Comparison of ENCODE assay signal across 2 cellular contexts in genomic region chr20:33072362-33072761, GRCh38.
TF ChIP-seq lines count a peak whose summit lies in the region.

No MANE protein-coding gene starts in this region.

TF ChIP-seq in SK-N-SH, 30 proteins besides CTCF, POLR2A, EP300 and RAD21 (continued from another document):
- no peak for TF ChIP-seq PBX3 (IDR thresholded peaks at IDR 0.05)
- no peak for TF ChIP-seq USF1 (IDR thresholded peaks at IDR 0.05; ENCODE audit: borderline replicate concordance, low read depth)
- no peak for TF ChIP-seq NRF1 (IDR thresholded peaks at IDR 0.05; ENCODE audit: low read depth, low read length)
- no peak for TF ChIP-seq RXRA (IDR thresholded peaks at IDR 0.05; ENCODE audit: borderline replicate concordance, low read depth)
- TF ChIP-seq TCF12 (IDR thresholded peaks at IDR 0.05): no peak
- TF ChIP-seq FOXJ3 (CRISPR knock-in tag; IDR thresholded peaks at IDR 0.05): no peak
- TF ChIP-seq RFX5 (IDR thresholded peaks at IDR 0.05; ENCODE audit: low read length): no peak
- no peak for TF ChIP-seq SMC3 (IDR thresholded peaks at IDR 0.05; ENCODE audit: low read depth, low read length)
- no peak for TF ChIP-seq EZH2phosphoT487 (IDR thresholded peaks at IDR 0.05; ENCODE audit: borderline replicate concordance, low read depth)
- TF ChIP-seq IRF3 (IDR thresholded peaks at IDR 0.05; ENCODE audit: low read depth, low read length): no peak
- no peak for TF ChIP-seq RCOR1 (IDR thresholded peaks at IDR 0.05; ENCODE audit: low read length)
- no peak for TF ChIP-seq MEF2A (IDR thresholded peaks at IDR 0.05; ENCODE audit: borderline replicate concordance, low read depth)
- TF ChIP-seq FOXM1 (IDR thresholded peaks at IDR 0.05; ENCODE audit: low read depth): no peak
- no peak for TF ChIP-seq GABPA (IDR thresholded peaks at IDR 0.05; ENCODE audit: low read depth)
- no peak for TF ChIP-seq USF2 (IDR thresholded peaks at IDR 0.05; ENCODE audit: borderline replicate concordance, low read depth, low read length)
- TF ChIP-seq TAF1 (IDR thresholded peaks at IDR 0.05; ENCODE audit: borderline replicate concordance, low read depth, low read length): no peak
- no peak for TF ChIP-seq SIN3A (IDR thresholded peaks at IDR 0.05; ENCODE audit: borderline replicate concordance, low read depth, low read length)
- no peak for TF ChIP-seq MXI1 (IDR thresholded peaks at IDR 0.05; ENCODE audit: low read depth, low read length)

TF ChIP-seq in HEK293, 187 proteins besides CTCF, POLR2A, EP300 and RAD21 (continued from another document):
- TF ChIP-seq INSM2 (tag by site-specific recombination; IDR thresholded peaks at IDR 0.05) (no peak), ZNF311 (tag by site-specific recombination; IDR thresholded peaks at IDR 0.05; ENCODE audit: borderline replicate concordance) (no peak), ZBTB20 (tag by site-specific recombination; IDR thresholded peaks at IDR 0.05) (no peak)
